Comparison of ENCODE assay signal across 9 cellular contexts in genomic region chr9:76687861-76688374, GRCh38.
DNase-seq lines count a peak whose midpoint lies in the region; ATAC-seq and TF ChIP-seq lines count a peak whose summit lies in the region.
"Had no signal": no experiment of that assay in that cellular context is flagged by ENCODE, and none has a peak within 500 bp of the region (broad histone marks: within the 10 kb centered on the region; RNA-seq: fewer than 3 reads in every experiment).

No MANE protein-coding gene starts in this region.

- TF ChIP-seq EP300 in gastroesophageal sphincter (IDR thresholded peaks at IDR 0.05) (no peak), suprapubic skin (IDR thresholded peaks at IDR 0.05) (no peak)

- no peaks in the 10 kb centered on the region for H3K36me3 ChIP-seq in SJSA1
- peaks cover 0 to 30% of the 10 kb centered on the region in 2 donors for H3K36me3 ChIP-seq in gastroesophageal sphincter
- H3K36me3 ChIP-seq in suprapubic skin, result no peaks in the 10 kb centered on the region

- peaks cover 15% of the 10 kb centered on the region for H3K4me1 ChIP-seq in SJSA1 (replicated peaks)
- peaks cover 0 to 53% (median 0%) of the 10 kb centered on the region in 3 donors for H3K4me1 ChIP-seq in gastroesophageal sphincter
- peaks cover 9% of the 10 kb centered on the region for H3K4me1 ChIP-seq in suprapubic skin

- no peaks in the 10 kb centered on the region for H3K36me3 Mint-ChIP-seq in activated naive CD4-positive, alpha-beta T cell treated with anti-CD3 and anti-CD28 coated beads, Interleukin-2, amount 50 U/mL, for 72 hours

- H3K27ac ChIP-seq in SJSA1 (peak overlapping the region; percentile 45), gastroesophageal sphincter (peak overlapping the region in 3 of 4 donors; percentile 22 to 55 (median 37)), suprapubic skin (peak overlapping the region; percentile 11)

- no peaks in the 10 kb centered on the region for H3K9me3 ChIP-seq in SJSA1 (replicated peaks)
- no peaks in the 10 kb centered on the region for H3K9me3 ChIP-seq in gastroesophageal sphincter
- no peaks in the 10 kb centered on the region for H3K9me3 ChIP-seq in suprapubic skin

- TF ChIP-seq POLR2A in gastroesophageal sphincter (IDR thresholded peaks at IDR 0.05) (no peak), suprapubic skin (IDR thresholded peaks at IDR 0.05) (no peak)

- TF ChIP-seq CTCF in gastroesophageal sphincter (IDR thresholded peaks at IDR 0.05) (no peak), suprapubic skin (IDR thresholded peaks at IDR 0.05) (no peak)

- DNase-seq in activated naive CD4-positive, alpha-beta T cell treated with anti-CD3 and anti-CD28 coated beads, Interleukin-2, amount 50 U/mL, for 72 hours (ENCODE audit: low spot score in 2 of 2), result peak in 1 of 2 donors; percentile 5
- no peak for DNase-seq in activated naive CD4-positive, alpha-beta T cell treated with Interleukin-2 at 50 U/mL for 16 hours
- peak; percentile 53 to 54 for DNase-seq in SJSA1 (ENCODE audit: low read depth in 1 of 2, low spot score in 2 of 2)
- DNase-seq in suprapubic skin (ENCODE audit: low spot score in 2 of 2), result no peak
- DNase-seq in NCI-H69 (lab: John Stamatoyannopoulos, UW), result no peak
- no peak for DNase-seq in midbrain (lab: John Stamatoyannopoulos, UW)
- DNase-seq: NCI-H526 had no signal

- H3K4me3 ChIP-seq in SJSA1 (no peak overlapping the region), gastroesophageal sphincter (no peak overlapping the region), suprapubic skin (no peak overlapping the region)

- H3K27me3 ChIP-seq in SJSA1 (replicated peaks) (no peaks in the 10 kb centered on the region), gastroesophageal sphincter (no peaks in the 10 kb centered on the region), suprapubic skin (no peaks in the 10 kb centered on the region)

- 50 to 89% methylated on average over 3 to 4 of the region's 4 CpGs for WGBS in gastroesophageal sphincter (ENCODE audit: low coverage in 1 of 2), 2 donors
- WGBS in suprapubic skin, result 65% methylated on average over 4 of the region's 4 CpGs

- H3K27ac Mint-ChIP-seq in activated naive CD4-positive, alpha-beta T cell treated with anti-CD3 and anti-CD28 coated beads, Interleukin-2, amount 50 U/mL, for 72 hours, result no peak overlapping the region

- peak; percentile 92 to 95 for ATAC-seq in activated naive CD4-positive, alpha-beta T cell treated with anti-CD3 and anti-CD28 coated beads, Interleukin-2, amount 50 U/mL, for 72 hours
- ATAC-seq in gastroesophageal sphincter (peak; percentile 63), HG02759 (IDR thresholded peaks at IDR 0.05; ENCODE audit: unreplicated experiment) (no peak)

- no peaks in the 10 kb centered on the region for H3K9me3 Mint-ChIP-seq in activated naive CD4-positive, alpha-beta T cell treated with anti-CD3 and anti-CD28 coated beads, Interleukin-2, amount 50 U/mL, for 72 hours

Comparison
In these comparisons a context has a peak if more than half of its experiments do, and no peak if none do; other contexts are left out.
1. DNase-seq: peak in SJSA1 (2 of 2); none in activated naive CD4-positive, alpha-beta T cell treated with Interleukin-2 at 50 U/mL for 16 hours (single experiment), suprapubic skin (0 of 2), NCI-H69 (single experiment) and midbrain (single experiment).
2. Peak in every context shown above with its lines, with median percentiles within 50 percentile points of each other: H3K27ac ChIP-seq.